In the genomic region with DNA sequence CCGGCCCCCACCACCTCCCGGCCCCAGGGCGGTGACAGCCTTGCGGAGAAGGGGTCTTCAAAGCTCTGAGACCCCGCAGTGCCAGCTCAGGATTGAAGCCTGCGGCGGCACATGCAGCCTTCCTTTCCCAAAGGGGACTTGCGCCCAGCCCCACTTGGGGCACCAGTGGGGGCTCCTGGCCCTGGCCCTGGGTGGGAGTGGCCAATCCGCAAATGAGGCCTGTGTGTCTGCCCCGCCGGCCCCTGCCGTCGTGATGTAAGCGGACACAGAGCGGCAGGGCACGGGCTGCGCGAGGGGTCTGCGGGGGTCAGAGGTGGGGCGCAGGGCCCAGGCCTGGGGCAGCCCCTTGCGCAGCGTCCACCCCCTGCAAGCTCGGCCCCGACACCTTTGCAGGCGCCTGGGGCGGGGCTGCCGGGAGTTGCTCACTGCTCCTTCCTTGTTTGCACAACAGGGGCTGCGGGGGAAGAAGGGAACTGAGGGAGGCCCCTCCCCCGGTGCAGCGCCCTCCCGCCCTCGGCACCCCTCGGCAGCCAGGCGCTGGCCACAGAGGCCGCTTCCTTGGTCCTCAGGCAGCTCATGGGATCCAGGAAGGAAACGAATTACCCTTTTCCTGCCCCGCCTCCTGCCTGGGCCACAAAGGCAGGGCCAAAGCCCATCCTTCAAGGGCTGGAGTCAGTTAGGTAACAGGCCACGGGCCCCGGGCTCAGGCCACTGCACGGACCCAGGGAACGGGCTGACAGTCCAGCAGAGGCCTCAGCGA, we compare ENCODE assay signal across 8 cellular contexts. TPM values are rescaled to one million over a fixed set of nuclear protein-coding genes. Genes with fewer than 3 reads are reported as not detected.
DNase-seq lines count a peak whose midpoint lies in the region; ATAC-seq and TF ChIP-seq lines count a peak whose summit lies in the region.

No MANE protein-coding gene starts in this region.

- DNase-seq in NCI-H510A treated with DMSO at 0.1 percent for 48 hours (lab: John Stamatoyannopoulos, UW) (peak; percentile 31), NCI-H510A (lab: John Stamatoyannopoulos, UW) (no peak), NAMALWA (ENCODE audit: low spot score) (peak; percentile 42), colonic mucosa (peak; percentile 89), right lobe of liver (peak; percentile 83 to 89 (median 84)), testis (peak; percentile 76), occipital lobe (lab: John Stamatoyannopoulos, UW) (no peak)
- DNase-seq in activated CD4-positive, alpha-beta T cell treated with anti-CD3 and anti-CD28 coated beads for 1 hour: no peak

- intact Hi-C loops in colonic mucosa (cut with DNase I): no loop called here
- intact Hi-C loops in right lobe of liver (cut with DNase I): no loop called here
- intact Hi-C loops in testis (cut with DNase I; ENCODE audit: low total_unique reads): no loop called here

- peak overlapping the region; percentile 81 to 85 for H3K9ac ChIP-seq in colonic mucosa (ENCODE audit: low read depth in 2 of 2, low read length in 2 of 2)

- H3K4me1 ChIP-seq in colonic mucosa: peaks cover 21% of the 10 kb centered on the region
- H3K4me1 ChIP-seq in right lobe of liver: peaks cover 0 to 25% (median 5%) of the 10 kb centered on the region in 4 donors
- H3K4me1 ChIP-seq in testis: peaks cover 67% of the 10 kb centered on the region

- H3K27me3 ChIP-seq in colonic mucosa: no peaks in the 10 kb centered on the region
- H3K27me3 ChIP-seq in right lobe of liver: no peaks in the 10 kb centered on the region
- no peaks in the 10 kb centered on the region for H3K27me3 ChIP-seq in testis

- TF ChIP-seq POLR2A in right lobe of liver (IDR thresholded peaks at IDR 0.05): peak; percentile 46
- no peak for TF ChIP-seq POLR2A in testis (IDR thresholded peaks at IDR 0.05)

- 45% methylated on average over 4 of the region's 42 CpGs for WGBS in right lobe of liver (ENCODE audit: insufficient coverage, low coverage, low lambda C conversion rate, missing lambda C conversion rate)
- 0 to 10% methylated on average over 3 to 26 of the region's 42 CpGs for WGBS in testis, 2 donors

- H3K9me3 ChIP-seq in colonic mucosa (no peaks in the 10 kb centered on the region), right lobe of liver (no peaks in the 10 kb centered on the region), testis (no peaks in the 10 kb centered on the region)

- H3K4me3 ChIP-seq in colonic mucosa (peak overlapping the region; percentile 64), right lobe of liver (peak overlapping the region; percentile 43 to 67 (median 52)), testis (peak overlapping the region; percentile 53 to 77)

- peak overlapping the region; percentile 98 for H3K27ac ChIP-seq in colonic mucosa
- H3K27ac ChIP-seq in right lobe of liver: peak overlapping the region; percentile 80 to 95 (median 87)
- H3K27ac ChIP-seq in testis: peak overlapping the region; percentile 90 to 94

- TF ChIP-seq CTCF in colonic mucosa (IDR thresholded peaks at IDR 0.05): no peak
- TF ChIP-seq CTCF in right lobe of liver (IDR thresholded peaks at IDR 0.05): no peak
- no peak for TF ChIP-seq CTCF in testis (IDR thresholded peaks at IDR 0.05)

- peak; percentile 17 to 48 (median 22) for ATAC-seq in right lobe of liver

- H3K36me3 ChIP-seq in colonic mucosa: no peaks in the 10 kb centered on the region
- H3K36me3 ChIP-seq in right lobe of liver: no peaks in the 10 kb centered on the region
- no peaks in the 10 kb centered on the region for H3K36me3 ChIP-seq in testis (ENCODE audit: low read depth, missing control alignments)

RNA-seq across cellular contexts. Expression of a gene that starts 2.9 kb away (rescaled TPM):
- 100 to 1,000 TPM; 148 to 298 TPM for total RNA-seq in colonic mucosa
- 10 to 100 TPM in 2 of 6 experiments, 1 to 10 TPM in 4; 4.1 to 34.0 (median 7.3) TPM for total RNA-seq in right lobe of liver
- 10 to 100 TPM; 67.7 to 71.4 TPM for total RNA-seq in testis
- polyA plus RNA-seq in testis (ENCODE audit: insufficient read depth, low read depth, low replicate concordance): 70.6 TPM
- 4.2 TPM for total RNA-seq in occipital lobe

RNA-seq across cellular contexts. Expression of a gene that starts 19.1 kb away (rescaled TPM):
- total RNA-seq in colonic mucosa (10 to 100 TPM; 24.5 to 46.1 TPM), right lobe of liver (10 to 100 TPM; 10.1 to 37.4 (median 17.2) TPM), testis (100 to 1,000 TPM in 1 of 2 donors, 10 to 100 TPM in 1; 71.8 to 111 TPM), occipital lobe (18.6 TPM)
- 61.3 TPM for polyA plus RNA-seq in testis (ENCODE audit: insufficient read depth, low read depth, low replicate concordance)

RNA-seq across cellular contexts. Expression of a gene that starts 41.8 kb away (rescaled TPM):
- total RNA-seq in colonic mucosa (100 to 1,000 TPM; 136 to 138 TPM), right lobe of liver (10 to 100 TPM; 32.7 to 73.0 (median 45.9) TPM), testis (100 to 1,000 TPM; 137 to 179 TPM), occipital lobe (23.9 TPM)
- polyA plus RNA-seq in testis (ENCODE audit: insufficient read depth, low read depth, low replicate concordance): 178 TPM

Comparison
In these comparisons a context has a peak if more than half of its experiments do, and no peak if none do; other contexts are left out.
1. DNase-seq: peak in NCI-H510A treated with DMSO at 0.1 percent for 48 hours (single experiment), NAMALWA (single experiment), colonic mucosa (single experiment), right lobe of liver (3 of 3) and testis (single experiment); none in NCI-H510A (single experiment), occipital lobe (single experiment) and activated CD4-positive, alpha-beta T cell treated with anti-CD3 and anti-CD28 coated beads for 1 hour (single experiment).
2. Peak in every context shown above with its lines, with median percentiles within 50 percentile points of each other: H3K27ac ChIP-seq and H3K4me3 ChIP-seq.